In genomic region chr7:67371429-67372305, GRCh38 we compare ENCODE assay signal across 7 cellular contexts.
DNase-seq lines count a peak whose midpoint lies in the region; ATAC-seq and TF ChIP-seq lines count a peak whose summit lies in the region.

No MANE protein-coding gene starts in this region.

- ATAC-seq in SK-N-SH treated with all-trans-retinoic acid at 6 μM for 48 hours = peak; percentile 100
- ATAC-seq in activated naive CD8-positive, alpha-beta T cell treated with anti-CD3 and anti-CD28 coated beads, Interleukin-2, amount 10 ng/mL, durations not matched to agents 7 days and 5 days (ENCODE audit: low read depth) = peak; percentile 85
- ATAC-seq in heart left ventricle = peak; percentile 85 to 93 (median 92)

- peaks cover 0 to 19% (median 2%) of the 10 kb centered on the region in 12 donors for H3K9me3 ChIP-seq in heart left ventricle

- no peak overlapping the region for H3K4me3 Mint-ChIP-seq in activated naive CD8-positive, alpha-beta T cell treated with anti-CD3 and anti-CD28 coated beads, Interleukin-2, amount 10 ng/mL, durations not matched to agents 7 days and 5 days

- no peaks in the 10 kb centered on the region for H3K36me3 Mint-ChIP-seq in activated naive CD8-positive, alpha-beta T cell treated with anti-CD3 and anti-CD28 coated beads, Interleukin-2, amount 10 ng/mL, durations not matched to agents 7 days and 5 days

- H3K4me3 ChIP-seq in heart left ventricle = no peak overlapping the region

- intact Hi-C loops in heart left ventricle (cut with DNase I) = loop anchor here in 1 of 10 donors (10.0 kb wide), 1 partner anchor 243 kb away; no protein-coding TSS in a partner anchor

- H3K9me3 Mint-ChIP-seq in activated naive CD8-positive, alpha-beta T cell treated with anti-CD3 and anti-CD28 coated beads, Interleukin-2, amount 10 ng/mL, durations not matched to agents 7 days and 5 days = no peaks in the 10 kb centered on the region

- DNase-seq in HEK293T (ENCODE audit: extremely low spot score) (peak; percentile 86), NAMALWA (ENCODE audit: low spot score) (peak; percentile 92), heart left ventricle (peak in 4 of 5 donors; percentile 39 to 54 (median 46)), renal cortical epithelial cell (ENCODE audit: low read depth) (peak; percentile 54)
- peak; percentile 34 for DNase-seq in activated naive CD8-positive, alpha-beta T cell treated with anti-CD3 and anti-CD28 coated beads, Interleukin-2, amount 10 ng/mL, durations not matched to agents 7 days and 5 days

- peaks cover 0 to 25% (median 5%) of the 10 kb centered on the region in 9 donors for H3K27me3 ChIP-seq in heart left ventricle

- peaks cover 4% of the 10 kb centered on the region for H3K4me1 Mint-ChIP-seq in activated naive CD8-positive, alpha-beta T cell treated with anti-CD3 and anti-CD28 coated beads, Interleukin-2, amount 10 ng/mL, durations not matched to agents 7 days and 5 days

- H3K36me3 ChIP-seq in heart left ventricle = no peaks in the 10 kb centered on the region

- no peaks in the 10 kb centered on the region for H3K4me1 ChIP-seq in heart left ventricle

- TF ChIP-seq POLR2A in heart left ventricle (IDR thresholded peaks at IDR 0.05) = no peak

- POLR2A ChIA-PET in HEK293T (lab: Yijun Ruan, JAX) = interaction anchor here (0.5 kb wide), 1 partner anchor 119 kb away, joined by 4 read pairs; no protein-coding TSS in a partner anchor
- POLR2A ChIA-PET in activated naive CD8-positive, alpha-beta T cell treated with anti-CD3 and anti-CD28 coated beads, Interleukin-2, amount 10 ng/mL, durations not matched to agents 7 days and 5 days (lab: Charles Lee) = no interaction called here

- WGBS in heart left ventricle, 4 donors = 34 to 42% (median 37%) methylated on average over 18 of the region's 18 CpGs

- peaks cover 11% of the 10 kb centered on the region for H3K27me3 Mint-ChIP-seq in activated naive CD8-positive, alpha-beta T cell treated with anti-CD3 and anti-CD28 coated beads, Interleukin-2, amount 10 ng/mL, durations not matched to agents 7 days and 5 days

- CTCF ChIA-PET in HEK293T (lab: Yijun Ruan, JAX) = interaction anchor here (0.5 to 1.2 kb wide), 5 partner anchors 16 to 254 kb away, joined by 3 to 10 read pairs (median 3); no protein-coding TSS in a partner anchor

- no peak overlapping the region for H3K27ac ChIP-seq in heart left ventricle

- peak; percentile 72 for TF ChIP-seq CTCF in GM12874 (IDR thresholded peaks at IDR 0.05; ENCODE audit: insufficient read depth, low read depth, low read length)
- peak; percentile 70 to 90 (median 84) for TF ChIP-seq CTCF in heart left ventricle (IDR thresholded peaks at IDR 0.05)

- H3K27ac Mint-ChIP-seq in activated naive CD8-positive, alpha-beta T cell treated with anti-CD3 and anti-CD28 coated beads, Interleukin-2, amount 10 ng/mL, durations not matched to agents 7 days and 5 days = no peak overlapping the region

TF ChIP-seq in HEK293T, 16 proteins besides CTCF, POLR2A, EP300 and RAD21:
- TF ChIP-seq CTBP1 (IDR thresholded peaks at IDR 0.05; ENCODE audit: borderline replicate concordance) = no peak
- TF ChIP-seq L3MBTL2 (conservative IDR thresholded peaks at IDR 0.05) = no peak
- no peak for TF ChIP-seq ARNT (IDR thresholded peaks at IDR 0.05)
- no peak for TF ChIP-seq BHLHE40 (IDR thresholded peaks at IDR 0.05; ENCODE audit: borderline replicate concordance)
- no peak for TF ChIP-seq FOXK2 (IDR thresholded peaks at IDR 0.05)
- no peak for TF ChIP-seq FOXM1 (IDR thresholded peaks at IDR 0.05; ENCODE audit: borderline replicate concordance)
- no peak for TF ChIP-seq LEF1 (IDR thresholded peaks at IDR 0.05; ENCODE audit: borderline replicate concordance)
- no peak for TF ChIP-seq NFRKB (IDR thresholded peaks at IDR 0.05)
- TF ChIP-seq ZNF384 (IDR thresholded peaks at IDR 0.05) = no peak
- no peak for TF ChIP-seq SUZ12 (IDR thresholded peaks at IDR 0.05)
TF ChIP-seq in HEK293T: peak in this region for 0.

TF ChIP-seq in SK-N-SH treated with all-trans-retinoic acid at 6 μM for 48 hours, 23 proteins besides CTCF, POLR2A, EP300 and RAD21:
- TF ChIP-seq TCF4 (CRISPR knock-in tag; IDR thresholded peaks at IDR 0.05; ENCODE audit: borderline replicate concordance) (no peak), TOX (CRISPR knock-in tag; IDR thresholded peaks at IDR 0.05; ENCODE audit: borderline replicate concordance) (no peak), PATZ1 (CRISPR knock-in tag; IDR thresholded peaks at IDR 0.05; ENCODE audit: borderline replicate concordance) (no peak), ZFP30 (CRISPR knock-in tag; IDR thresholded peaks at IDR 0.05) (no peak), SNAI2 (CRISPR knock-in tag; IDR thresholded peaks at IDR 0.05) (no peak), ZNF70 (CRISPR knock-in tag; IDR thresholded peaks at IDR 0.05) (no peak), ZFP3 (CRISPR knock-in tag; IDR thresholded peaks at IDR 0.05) (no peak)

Comparison
In these comparisons a context has a peak if more than half of its experiments do, and no peak if none do; other contexts are left out.
1. DNase-seq: peak in every context shown above with its lines; median percentile 92 in NAMALWA; 86 in HEK293T; 54 in renal cortical epithelial cell; 46 in heart left ventricle; 34 in activated naive CD8-positive, alpha-beta T cell treated with anti-CD3 and anti-CD28 coated beads, Interleukin-2, amount 10 ng/mL, durations not matched to agents 7 days and 5 days.